In genomic region chr11:73980001-73980960, GRCh38 we compare ENCODE assay signal across 8 cellular contexts. TPM values are rescaled to one million over a fixed set of nuclear protein-coding genes. Genes with fewer than 3 reads are reported as not detected.
DNase-seq lines count a peak whose midpoint lies in the region; ATAC-seq and TF ChIP-seq lines count a peak whose summit lies in the region.

No MANE protein-coding gene starts in this region.

- POLR2A ChIA-PET in activated CD8-positive, alpha-beta T cell treated with anti-CD3 and anti-CD28 coated beads for 36 hours (lab: Charles Lee) = interaction anchor here (0.7 to 16.4 kb wide), 9 partner anchors 10 to 103 kb away, joined by 3 to 269 read pairs (median 43); partner anchors contain the start of gene UCP3

- no peaks in the 10 kb centered on the region for H3K27me3 ChIP-seq in esophagus muscularis mucosa

- no peak for TF ChIP-seq CTCF in activated CD8-positive, alpha-beta T cell treated with anti-CD3 and anti-CD28 coated beads for 36 hours (IDR thresholded peaks at IDR 0.05)
- TF ChIP-seq CTCF in esophagus muscularis mucosa (IDR thresholded peaks at IDR 0.05) = no peak
- TF ChIP-seq CTCF in retinal pigment epithelial cell (conservative IDR thresholded peaks at IDR 0.05; ENCODE audit: low read depth, low read length) = no peak

- no peaks in the 10 kb centered on the region for H3K27me3 Mint-ChIP-seq in activated CD8-positive, alpha-beta T cell treated with anti-CD3 and anti-CD28 coated beads for 36 hours

- no peaks in the 10 kb centered on the region for H3K9me3 ChIP-seq in esophagus muscularis mucosa

- H3K4me1 Mint-ChIP-seq in activated CD8-positive, alpha-beta T cell treated with anti-CD3 and anti-CD28 coated beads for 36 hours (ENCODE audit: low read depth) = peaks cover 61% of the 10 kb centered on the region

- DNase-seq in NCI-H2196 (lab: John Stamatoyannopoulos, UW; ENCODE audit: unreplicated experiment) (peak; percentile 88), esophagus muscularis mucosa (ENCODE audit: extremely low spot score) (no peak), retinal pigment epithelial cell (ENCODE audit: low read depth) (peak; percentile 18), AG20443 (ENCODE audit: low spot score) (no peak), HuH-7 (ENCODE audit: low spot score) (no peak)
- DNase-seq in activated CD8-positive, alpha-beta T cell treated with anti-CD3 and anti-CD28 coated beads for 36 hours = peak; percentile 90

- 59% methylated on average over 5 of the region's 6 CpGs for WGBS in esophagus muscularis mucosa

- H3K27ac ChIP-seq in esophagus muscularis mucosa (replicated peaks in 1 of 4) = peak overlapping the region in 3 of 4 donors; percentile 18 to 88 (median 76)

- H3K36me3 Mint-ChIP-seq in activated CD8-positive, alpha-beta T cell treated with anti-CD3 and anti-CD28 coated beads for 36 hours (ENCODE audit: low read depth) = peaks cover 68% of the 10 kb centered on the region

- peak; percentile 48 for ATAC-seq in GM18505 (IDR thresholded peaks at IDR 0.05; ENCODE audit: unreplicated experiment)
- ATAC-seq in HG02678 (IDR thresholded peaks at IDR 0.05; ENCODE audit: unreplicated experiment) = peak; percentile 44
- ATAC-seq in activated CD8-positive, alpha-beta T cell treated with anti-CD3 and anti-CD28 coated beads for 36 hours = peak; percentile 52

- no peaks in the 10 kb centered on the region for H3K9me3 Mint-ChIP-seq in activated CD8-positive, alpha-beta T cell treated with anti-CD3 and anti-CD28 coated beads for 36 hours

- TF ChIP-seq POLR2A in GM18505 (IDR thresholded peaks at IDR 0.05; ENCODE audit: borderline replicate concordance, extremely low read depth, insufficient read depth, insufficient read length) (peak; percentile 60), esophagus muscularis mucosa (IDR thresholded peaks at IDR 0.05; ENCODE audit: low read depth) (no peak)

- CTCF ChIA-PET in activated CD8-positive, alpha-beta T cell treated with anti-CD3 and anti-CD28 coated beads for 36 hours (lab: Charles Lee) = interaction anchor here (0.7 to 4.7 kb wide), 15 partner anchors 10 to 61 kb away, joined by 3 to 17 read pairs (median 4); no protein-coding TSS in a partner anchor

- H3K4me3 ChIP-seq in esophagus muscularis mucosa (peak overlapping the region in 2 of 4 donors; percentile 67 to 70), retinal pigment epithelial cell (ENCODE audit: low read length) (no peak overlapping the region)

- peak overlapping the region; percentile 98 for H3K27ac Mint-ChIP-seq in activated CD8-positive, alpha-beta T cell treated with anti-CD3 and anti-CD28 coated beads for 36 hours

- H3K36me3 ChIP-seq in esophagus muscularis mucosa = peaks cover 6 to 35% (median 32%) of the 10 kb centered on the region in 4 donors

- TF ChIP-seq EP300 in esophagus muscularis mucosa (IDR thresholded peaks at IDR 0.05) = no peak

- peaks cover 13 to 25% (median 22%) of the 10 kb centered on the region in 4 donors for H3K4me1 ChIP-seq in esophagus muscularis mucosa

- intact Hi-C loops in activated CD8-positive, alpha-beta T cell treated with anti-CD3 and anti-CD28 coated beads for 36 hours (cut with micrococcal nuclease) = loop anchor here (5.0 to 10.0 kb wide), 2 partner anchors 37 to 195 kb away; partner anchors contain the start of genes C2CD3 and PPME1
- intact Hi-C loops in esophagus muscularis mucosa (cut with DNase I) = no loop called here

- peak overlapping the region; percentile 86 for H3K4me3 Mint-ChIP-seq in activated CD8-positive, alpha-beta T cell treated with anti-CD3 and anti-CD28 coated beads for 36 hours

RNA-seq across cellular contexts. Expression of gene UCP2, which starts 2.4 kb away (rescaled TPM):
- 100 to 1,000 TPM; 244 to 252 TPM for total RNA-seq in activated CD8-positive, alpha-beta T cell treated with anti-CD3 and anti-CD28 coated beads for 36 hours
- 10 to 100 TPM; 22.4 to 43.6 (median 30.9) TPM for total RNA-seq in esophagus muscularis mucosa

RNA-seq across cellular contexts. Expression of gene UCP3, which starts 28.6 kb away (rescaled TPM):
- total RNA-seq in activated CD8-positive, alpha-beta T cell treated with anti-CD3 and anti-CD28 coated beads for 36 hours = 1 to 10 TPM; 1.5 to 2.2 TPM
- total RNA-seq in esophagus muscularis mucosa = 1 to 10 TPM in 3 of 4 donors, under 1 TPM in 1; 0.78 to 5.6 (median 1.3) TPM

RNA-seq across cellular contexts. Expression of gene DNAJB13, which starts 29.5 kb away (rescaled TPM):
- total RNA-seq in activated CD8-positive, alpha-beta T cell treated with anti-CD3 and anti-CD28 coated beads for 36 hours = under 1 TPM in 1 of 2 experiments, not detected in 1; 0.18 TPM
- not detected for total RNA-seq in esophagus muscularis mucosa

Comparison
In these comparisons a context has a peak if more than half of its experiments do, and no peak if none do; other contexts are left out.
1. DNase-seq: peak in NCI-H2196 (single experiment), activated CD8-positive, alpha-beta T cell treated with anti-CD3 and anti-CD28 coated beads for 36 hours (single experiment) and retinal pigment epithelial cell (single experiment); none in esophagus muscularis mucosa (single experiment), AG20443 (single experiment) and HuH-7 (single experiment).
2. RNA of gene UCP2, which starts 2.4 kb away (total RNA-seq): 244 to 252 TPM in activated CD8-positive, alpha-beta T cell treated with anti-CD3 and anti-CD28 coated beads for 36 hours; 22.4 to 43.6 TPM in esophagus muscularis mucosa; every median in the first group is over 4 times any median in the second.
3. Peak in every context shown above with its lines, with median percentiles within 50 percentile points of each other: ATAC-seq.